In the genomic region with DNA sequence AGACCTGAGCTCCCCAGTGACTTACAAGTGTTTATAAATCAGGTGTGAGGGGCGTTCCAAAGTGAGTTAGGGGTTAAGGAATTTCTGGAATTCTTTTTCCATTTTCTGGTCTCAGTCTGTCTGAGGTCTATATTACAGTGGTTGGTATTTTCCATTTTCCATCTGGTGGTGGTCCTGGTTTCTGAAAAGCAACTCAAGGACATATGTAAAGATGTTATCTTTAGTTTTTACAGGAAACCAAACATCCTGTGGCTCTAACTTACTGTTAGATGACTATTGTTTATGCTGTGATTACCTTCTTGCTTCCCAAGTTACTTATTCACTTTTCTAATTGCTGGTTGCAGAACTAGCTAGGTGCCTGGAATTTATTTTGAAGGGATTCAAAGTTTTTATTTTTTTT, we compare ENCODE assay signal across 1 cellular context.
TF ChIP-seq lines count a peak whose summit lies in the region.

No MANE protein-coding gene starts in this region.

TF ChIP-seq in HepG2, 621 proteins besides CTCF, POLR2A, EP300 and RAD21:
- TF ChIP-seq BHLHE40 (IDR thresholded peaks at IDR 0.05; ENCODE audit: low read length) (no peak), SOX13 (IDR thresholded peaks at IDR 0.05) (no peak), SOX13 (CRISPR knock-in tag; conservative IDR thresholded peaks at IDR 0.05 in 1 of 2, IDR thresholded peaks at IDR 0.05 in 1 of 2) (peak in 1 of 2 experiments; percentile 17; a peak in 1 of 4 replicates)
